In genomic region chr9:136122425-136123383, GRCh38 we compare ENCODE assay signal across 8 cellular contexts. TPM values are rescaled to one million over a fixed set of nuclear protein-coding genes. Genes with fewer than 3 reads are reported as not detected.
A peak's percentile ranks its signal among the peaks of the same experiment; 100 is the strongest.
DNase-seq lines count a peak whose midpoint lies in the region; ATAC-seq and TF ChIP-seq lines count a peak whose summit lies in the region.

No MANE protein-coding gene starts in this region.

- peak overlapping the region; percentile 38 for H3K27ac Mint-ChIP-seq in activated naive CD8-positive, alpha-beta T cell treated with anti-CD3 and anti-CD28 coated beads, Interleukin-2, amount 10 ng/mL, durations not matched to agents 7 days and 5 days

- ATAC-seq in activated naive CD8-positive, alpha-beta T cell treated with anti-CD3 and anti-CD28 coated beads, Interleukin-2, amount 10 ng/mL, durations not matched to agents 7 days and 5 days (ENCODE audit: low read depth): no peak
- ATAC-seq in heart left ventricle (peak; percentile 25 to 63 (median 32)), psoas muscle (peak; percentile 40 to 65 (median 48)), HG03432 (IDR thresholded peaks at IDR 0.05; ENCODE audit: unreplicated experiment) (no peak), GM18502 (IDR thresholded peaks at IDR 0.05; ENCODE audit: poor library complexity, unreplicated experiment) (no peak)

- H3K9me3 Mint-ChIP-seq in activated naive CD8-positive, alpha-beta T cell treated with anti-CD3 and anti-CD28 coated beads, Interleukin-2, amount 10 ng/mL, durations not matched to agents 7 days and 5 days: peaks cover 7% of the 10 kb centered on the region

- H3K27me3 Mint-ChIP-seq in activated naive CD8-positive, alpha-beta T cell treated with anti-CD3 and anti-CD28 coated beads, Interleukin-2, amount 10 ng/mL, durations not matched to agents 7 days and 5 days: no peaks in the 10 kb centered on the region

- TF ChIP-seq POLR2A in heart left ventricle (IDR thresholded peaks at IDR 0.05): peak in 1 of 2 donors; percentile 28

- H3K9me3 ChIP-seq in HUES6 (ENCODE audit: control insufficient read depth, insufficient read depth, low read depth, low read length): no peaks in the 10 kb centered on the region
- no peaks in the 10 kb centered on the region for H3K9me3 ChIP-seq in heart left ventricle
- H3K9me3 ChIP-seq in psoas muscle: no peaks in the 10 kb centered on the region

- H3K4me1 ChIP-seq in HUES6 (ENCODE audit: control insufficient read depth, insufficient read depth, low read length) (peaks cover 5% of the 10 kb centered on the region), heart left ventricle (peaks cover 3 to 28% (median 20%) of the 10 kb centered on the region in 12 donors), psoas muscle (peaks cover 19% of the 10 kb centered on the region)

- TF ChIP-seq CTCF in heart left ventricle (IDR thresholded peaks at IDR 0.05) (peak; percentile 92 to 99 (median 96)), psoas muscle (IDR thresholded peaks at IDR 0.05) (peak; percentile 97)

- H3K4me3 ChIP-seq in HUES6 (ENCODE audit: low read depth, low read length) (peak overlapping the region; percentile 22; the same call in 1 of the 2 replicates), heart left ventricle (peak overlapping the region in 10 of 12 donors; percentile 6 to 47 (median 27)), psoas muscle (peak overlapping the region; percentile 54)

- POLR2A ChIA-PET in activated naive CD8-positive, alpha-beta T cell treated with anti-CD3 and anti-CD28 coated beads, Interleukin-2, amount 10 ng/mL, durations not matched to agents 7 days and 5 days (lab: Charles Lee): interaction anchor here (0.8 to 2.3 kb wide), 5 partner anchors 13 to 216 kb away, joined by 3 to 10 read pairs (median 3); partner anchors contain the start of gene CAMSAP1

- intact Hi-C loops in heart left ventricle (cut with DNase I): loop anchor here (1.0 to 10.0 kb wide), 18 partner anchors 32 to 520 kb away; partner anchors contain the start of gene KCNT1 (in 4 of the 10)
- intact Hi-C loops in psoas muscle (cut with DNase I): loop anchor here (1.0 to 10.0 kb wide), 8 partner anchors 35 to 518 kb away; partner anchors contain the start of gene KCNT1 (in 1 of the 2)

- H3K36me3 ChIP-seq in HUES6 (ENCODE audit: control insufficient read depth, insufficient read depth, low read length) (no peaks in the 10 kb centered on the region), heart left ventricle (no peaks in the 10 kb centered on the region), psoas muscle (ENCODE audit: insufficient read depth in 1 of 2, low read depth in 1 of 2) (no peaks in the 10 kb centered on the region)

- DNase-seq in COLO829 (ENCODE audit: low spot score) (peak; percentile 66), SW480 (ENCODE audit: low spot score) (peak; percentile 53), heart left ventricle (peak; percentile 75 to 90 (median 79)), psoas muscle (peak; percentile 83 to 90)
- peak; percentile 87 for DNase-seq in activated naive CD8-positive, alpha-beta T cell treated with anti-CD3 and anti-CD28 coated beads, Interleukin-2, amount 10 ng/mL, durations not matched to agents 7 days and 5 days

- no peaks in the 10 kb centered on the region; the same call in 1 of the 2 replicates for H3K27me3 ChIP-seq in HUES6 (ENCODE audit: control insufficient read depth, insufficient read depth, low read length)
- peaks cover 0 to 10% (median 0%) of the 10 kb centered on the region in 9 donors for H3K27me3 ChIP-seq in heart left ventricle
- H3K27me3 ChIP-seq in psoas muscle (ENCODE audit: insufficient read depth in 3 of 3, low read length in 2 of 3): no peaks in the 10 kb centered on the region

- H3K27ac ChIP-seq in HUES6 (ENCODE audit: low read depth, low read length): no peak overlapping the region
- H3K27ac ChIP-seq in heart left ventricle: no peak overlapping the region
- H3K27ac ChIP-seq in psoas muscle: peak overlapping the region; percentile 58

- H3K4me1 Mint-ChIP-seq in activated naive CD8-positive, alpha-beta T cell treated with anti-CD3 and anti-CD28 coated beads, Interleukin-2, amount 10 ng/mL, durations not matched to agents 7 days and 5 days: peaks cover 4% of the 10 kb centered on the region

- H3K9ac ChIP-seq in HUES6 (ENCODE audit: low read length): no peak overlapping the region

- WGBS in heart left ventricle, 4 donors: 23 to 31% (median 26%) methylated on average over 35 to 45 of the region's 45 CpGs
- WGBS in psoas muscle, 3 donors: 21 to 23% (median 21%) methylated on average over 44 to 45 of the region's 45 CpGs

- no peak overlapping the region for H3K4me3 Mint-ChIP-seq in activated naive CD8-positive, alpha-beta T cell treated with anti-CD3 and anti-CD28 coated beads, Interleukin-2, amount 10 ng/mL, durations not matched to agents 7 days and 5 days

- no peaks in the 10 kb centered on the region for H3K36me3 Mint-ChIP-seq in activated naive CD8-positive, alpha-beta T cell treated with anti-CD3 and anti-CD28 coated beads, Interleukin-2, amount 10 ng/mL, durations not matched to agents 7 days and 5 days

RNA-seq across cellular contexts. Expression of gene TMEM250, which starts 4.0 kb away (rescaled TPM):
- 10 to 100 TPM; 45.3 to 45.9 TPM for total RNA-seq in activated naive CD8-positive, alpha-beta T cell treated with anti-CD3 and anti-CD28 coated beads, Interleukin-2, amount 10 ng/mL, durations not matched to agents 7 days and 5 days
- total RNA-seq in heart left ventricle (10 to 100 TPM; 15.5 to 34.3 (median 19.9) TPM), psoas muscle (10 to 100 TPM; 17.3 to 27.8 (median 22.5) TPM)
- polyA plus RNA-seq in heart left ventricle (10 to 100 TPM; 11.6 to 37.0 TPM), psoas muscle (10 to 100 TPM; 28.8 to 49.5 (median 41.3) TPM)

RNA-seq across cellular contexts. Expression of gene NACC2, which starts 27.6 kb away (rescaled TPM):
- total RNA-seq in activated naive CD8-positive, alpha-beta T cell treated with anti-CD3 and anti-CD28 coated beads, Interleukin-2, amount 10 ng/mL, durations not matched to agents 7 days and 5 days: 10 to 100 TPM; 10.5 to 11.2 TPM
- total RNA-seq in heart left ventricle (10 to 100 TPM; 38.7 to 66.5 (median 47.5) TPM), psoas muscle (10 to 100 TPM; 18.4 to 33.5 (median 28.0) TPM)
- polyA plus RNA-seq in heart left ventricle (10 to 100 TPM; 17.9 to 39.1 TPM), psoas muscle (10 to 100 TPM in 2 of 3 donors, 1 to 10 TPM in 1; 8.5 to 14.0 (median 10.4) TPM)

Comparison
In these comparisons a context has a peak if more than half of its experiments do, and no peak if none do; other contexts are left out.
1. ATAC-seq: peak in heart left ventricle (4 of 4) and psoas muscle (4 of 4); none in activated naive CD8-positive, alpha-beta T cell treated with anti-CD3 and anti-CD28 coated beads, Interleukin-2, amount 10 ng/mL, durations not matched to agents 7 days and 5 days (single experiment), HG03432 (single experiment) and GM18502 (single experiment).
2. Peak in every context shown above with its lines, with median percentiles within 50 percentile points of each other: DNase-seq and H3K4me3 ChIP-seq.